Comparison of ENCODE assay signal across 10 cellular contexts in the genomic region with DNA sequence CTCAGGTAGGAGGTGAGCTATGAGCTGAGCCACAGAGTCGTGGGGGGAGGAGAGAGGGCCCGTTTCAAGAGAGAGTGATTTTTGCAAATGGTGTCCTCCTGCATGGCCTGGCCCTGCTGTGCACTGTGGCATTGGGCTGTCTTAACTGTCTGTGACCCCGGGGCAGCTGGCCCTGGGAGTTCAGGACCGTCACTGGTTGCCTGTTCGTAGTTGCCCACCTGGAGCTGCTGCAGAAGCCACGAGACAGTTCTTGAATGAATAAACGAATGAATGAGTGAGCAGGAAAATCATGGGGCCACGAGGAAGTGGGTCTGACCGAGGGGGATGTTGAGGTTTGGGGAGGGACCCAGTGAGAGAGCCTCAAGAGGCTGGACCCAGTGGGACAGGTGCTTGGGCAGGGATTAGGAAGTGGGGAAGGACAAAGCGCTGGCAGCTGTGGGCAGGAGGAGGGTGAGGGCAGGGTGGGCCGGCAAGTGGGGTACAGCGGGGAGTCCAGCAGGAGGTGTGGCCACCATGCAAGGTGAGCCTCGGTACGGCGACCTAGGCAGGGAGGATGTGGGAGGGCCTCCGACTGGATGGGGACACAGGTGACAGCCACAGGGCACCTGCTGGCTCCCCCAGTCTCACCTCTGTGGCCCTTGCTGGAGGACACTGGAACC. TPM values are rescaled to one million over a fixed set of nuclear protein-coding genes. Genes with fewer than 3 reads are reported as not detected.
DNase-seq lines count a peak whose midpoint lies in the region; ATAC-seq and TF ChIP-seq lines count a peak whose summit lies in the region.
"Had no signal": no experiment of that assay in that cellular context is flagged by ENCODE, and none has a peak within 500 bp of the region (broad histone marks: within the 10 kb centered on the region; RNA-seq: fewer than 3 reads in every experiment).

No MANE protein-coding gene starts in this region.

- peak overlapping the region; percentile 55 for H3K27ac ChIP-seq in A673 (ENCODE audit: low read depth, low read length, poor library complexity, severe bottlenecking)
- H3K27ac ChIP-seq in mesenchymal stem cell (ENCODE audit: low read length, poor library complexity, severe bottlenecking): no peak overlapping the region
- H3K27ac ChIP-seq: thoracic aorta had no signal

- H2AK5ac ChIP-seq in mesenchymal stem cell (ENCODE audit: low read length, severe bottlenecking): no peak overlapping the region

- no TSS peak for BruUV-seq in A673 (replicated peaks; lab: Mats Ljungman, UMichigan)

- H2AFZ ChIP-seq in mesenchymal stem cell (ENCODE audit: low read depth, low read length): no peak overlapping the region

- H3K27me3 ChIP-seq in A673 (replicated peaks; ENCODE audit: insufficient read depth, low read depth, low read length, poor library complexity): no peaks in the 10 kb centered on the region
- no peaks in the 10 kb centered on the region for H3K27me3 ChIP-seq in mesenchymal stem cell (ENCODE audit: control insufficient read depth in 1 of 2, insufficient read depth in 1 of 2, low read length in 2 of 2)

- no peak overlapping the region for H3K18ac ChIP-seq in mesenchymal stem cell (ENCODE audit: low read depth in 1 of 2, low read length in 2 of 2)

- H3K4me3 ChIP-seq in A673 (ENCODE audit: low read depth, low read length, poor library complexity, severe bottlenecking): no peak overlapping the region
- H3K4me3 ChIP-seq in mesenchymal stem cell (ENCODE audit: insufficient read depth in 1 of 2, low read depth in 1 of 2, low read length in 2 of 2): no peak overlapping the region
- H3K4me3 ChIP-seq: thoracic aorta had no signal

- H3K79me1 ChIP-seq in mesenchymal stem cell (replicated peaks; ENCODE audit: low read length, poor library complexity, severe bottlenecking): peaks cover 56% of the 10 kb centered on the region

- ATAC-seq in GM18907 (IDR thresholded peaks at IDR 0.05; ENCODE audit: unreplicated experiment) (peak; percentile 28), WTC11 (no peak; the same call in 1 of the 2 replicates), HG03196 (IDR thresholded peaks at IDR 0.05; ENCODE audit: unreplicated experiment) (no peak)

- H3K4me3 Mint-ChIP-seq in WTC11: no peak overlapping the region

- no peak overlapping the region for H3K9ac ChIP-seq in mesenchymal stem cell (ENCODE audit: low read length)

- POLR2A ChIA-PET in A673 (lab: Charles Lee; ENCODE audit: low non-redundant PET): no interaction called here
- POLR2A ChIA-PET in WTC11 (lab: Charles Lee): no interaction called here

- no peaks in the 10 kb centered on the region for H3K9me3 Mint-ChIP-seq in WTC11

- no peak overlapping the region for H2BK120ac ChIP-seq in mesenchymal stem cell (ENCODE audit: low read depth, low read length)

- intact Hi-C loops in A673 (cut with micrococcal nuclease; ENCODE audit: unreplicated experiment): no loop called here

- no peak for TF ChIP-seq CTCF in A673 (conservative IDR thresholded peaks at IDR 0.05; ENCODE audit: low read depth, low read length)
- TF ChIP-seq CTCF in WTC11 (IDR thresholded peaks at IDR 0.05): no peak

- peak overlapping the region in 1 of 2 experiments; percentile 27 for H3K14ac ChIP-seq in mesenchymal stem cell (ENCODE audit: low read length in 2 of 2)

- no peak overlapping the region for H4K91ac ChIP-seq in mesenchymal stem cell (ENCODE audit: low read length)

- H2BK15ac ChIP-seq in mesenchymal stem cell (ENCODE audit: low read depth, poor library complexity, severe bottlenecking): no peak overlapping the region

- DNase-seq in A673 (ENCODE audit: low spot score): no peak
- peak; percentile 16 for DNase-seq in WTC11 (ENCODE audit: low spot score)
- DNase-seq in islet precursor cell: peak; percentile 32
- DNase-seq in mesenchymal stem cell: no peak
- DNase-seq in germinal center (ENCODE audit: low spot score): no peak
- DNase-seq in NCI-H2081 treated with DMSO at 0.1 percent for 48 hours (lab: John Stamatoyannopoulos, UW): no peak
- DNase-seq: NCI-H2171 treated with DMSO at 0.1 percent for 48 hours had no signal

- H3K23ac ChIP-seq in mesenchymal stem cell (ENCODE audit: low read length in 2 of 2): no peak overlapping the region

- no peaks in the 10 kb centered on the region for H3K36me3 ChIP-seq in A673 (ENCODE audit: insufficient read depth, low read length, poor library complexity, severe bottlenecking)
- peaks cover 0 to 7% of the 10 kb centered on the region in 2 experiments for H3K36me3 ChIP-seq in mesenchymal stem cell (ENCODE audit: control insufficient read depth in 1 of 2, insufficient read depth in 2 of 2, low read depth in 1 of 2, low read length in 2 of 2)
- H3K36me3 ChIP-seq: thoracic aorta had no signal

- H3K27ac Mint-ChIP-seq in WTC11: no peak overlapping the region; the same call in 1 of the 2 replicates

- no peak overlapping the region for H4K8ac ChIP-seq in mesenchymal stem cell (ENCODE audit: low read length)

- peaks cover 40% of the 10 kb centered on the region for H3K4me1 ChIP-seq in A673 (ENCODE audit: insufficient read depth, low read length, poor library complexity, severe bottlenecking)
- peaks cover 36% of the 10 kb centered on the region for H3K4me1 ChIP-seq in mesenchymal stem cell (ENCODE audit: control insufficient read depth, insufficient read depth, low read depth, low read length)

- WGBS in mesenchymal stem cell: 86% methylated on average over 16 of the region's 16 CpGs

- H3K4ac ChIP-seq in mesenchymal stem cell (ENCODE audit: low read depth in 1 of 2, low read length in 2 of 2): no peak overlapping the region

- no peak overlapping the region for H3K4me2 ChIP-seq in mesenchymal stem cell (ENCODE audit: low read length, poor library complexity, severe bottlenecking)

- no peaks in the 10 kb centered on the region for H3K27me3 Mint-ChIP-seq in WTC11 (ENCODE audit: low read depth)

- peaks cover 43% of the 10 kb centered on the region for H3K4me1 Mint-ChIP-seq in WTC11

- CTCF ChIA-PET in A673 (lab: Charles Lee) (no interaction called here), WTC11 (lab: Charles Lee) (interaction anchor here (1.1 to 8.1 kb wide), 2 partner anchors 15 to 64 kb away, joined by 4 to 85 read pairs; no protein-coding TSS in a partner anchor)

- no peak overlapping the region for H2BK5ac ChIP-seq in mesenchymal stem cell (ENCODE audit: low read depth, low read length, poor library complexity, severe bottlenecking)

- H3K36me3 Mint-ChIP-seq in WTC11: no peaks in the 10 kb centered on the region

- no peaks in the 10 kb centered on the region for H3K9me3 ChIP-seq in A673 (ENCODE audit: low read depth, low read length, poor library complexity, severe bottlenecking)
- H3K9me3 ChIP-seq in mesenchymal stem cell (ENCODE audit: control insufficient read depth, low read length): peaks cover 2% of the 10 kb centered on the region
- H3K9me3 ChIP-seq: thoracic aorta had no signal

- H2BK12ac ChIP-seq in mesenchymal stem cell (ENCODE audit: low read length in 2 of 2): no peak overlapping the region

TF ChIP-seq in WTC11, 78 proteins besides CTCF, POLR2A, EP300 and RAD21 (continues in another document):
- no peak for TF ChIP-seq NR3C1 (CRISPR knock-in tag; conservative IDR thresholded peaks at IDR 0.05; ENCODE audit: low read depth)
- no peak for TF ChIP-seq NR2C2 (CRISPR knock-in tag; IDR thresholded peaks at IDR 0.05)
- no peak for TF ChIP-seq ELF4 (CRISPR knock-in tag; IDR thresholded peaks at IDR 0.05; ENCODE audit: low read depth)
- TF ChIP-seq JAZF1 (CRISPR knock-in tag; IDR thresholded peaks at IDR 0.05): no peak
- TF ChIP-seq ETV6 (CRISPR knock-in tag; IDR thresholded peaks at IDR 0.05): no peak
- TF ChIP-seq, protein P1, sequence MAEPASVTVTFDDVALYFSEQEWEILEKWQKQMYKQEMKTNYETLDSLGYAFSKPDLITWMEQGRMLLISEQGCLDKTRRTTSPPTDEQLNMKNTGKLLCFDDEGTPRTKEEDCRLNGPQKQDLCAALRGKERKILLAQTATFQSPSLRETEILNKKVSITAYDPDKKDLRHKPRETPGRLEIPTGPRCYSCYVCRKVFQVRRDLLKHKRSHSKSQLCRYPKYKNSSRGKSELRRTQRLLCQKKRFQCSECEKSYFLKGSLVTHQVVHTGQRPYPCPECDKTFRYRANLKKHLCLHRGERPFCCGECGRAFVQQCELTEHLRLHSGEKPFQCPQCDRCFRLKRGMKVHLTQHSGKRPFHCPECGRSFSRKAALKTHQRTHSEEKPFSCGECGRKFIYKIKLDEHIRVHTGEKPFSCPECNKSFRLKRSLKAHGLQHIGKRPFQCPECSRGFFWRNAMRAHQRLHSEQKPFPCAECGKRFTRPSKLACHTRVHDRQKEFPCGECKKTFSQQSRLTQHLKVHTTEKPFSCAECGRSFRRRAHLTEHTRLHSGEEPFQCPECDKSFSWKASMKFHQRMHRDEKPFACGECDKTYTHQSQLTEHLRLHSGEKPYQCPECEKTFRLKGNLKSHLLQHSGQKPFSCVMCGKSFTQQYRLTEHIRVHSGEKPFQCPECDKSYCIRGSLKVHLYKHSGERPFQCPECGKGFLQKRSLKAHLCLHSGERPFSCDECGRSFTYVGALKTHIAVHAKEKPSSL (CRISPR knock-in tag; conservative IDR thresholded peaks at IDR 0.05): no peak
- TF ChIP-seq SOX15 (CRISPR knock-in tag; IDR thresholded peaks at IDR 0.05): no peak

RNA-seq across cellular contexts. Expression of a gene that starts 10.1 kb away (rescaled TPM):
- total RNA-seq in A673 (2021): 53.9 and 56.7 TPM in 2 replicates
- 21.0 to 24.7 TPM (median 24.2 TPM) in 3 replicates for total RNA-seq in WTC11 (2021)
- 11.5 TPM for polyA plus RNA-seq in mesenchymal stem cell (2013, experiment 1 of 2)
- polyA plus RNA-seq in mesenchymal stem cell (2013, experiment 2 of 2): 11.0 TPM

RNA-seq across cellular contexts. Expression of a gene that starts 54.0 kb away (rescaled TPM):
- total RNA-seq in A673 (2021) (2.3 and 2.6 TPM in 2 replicates), WTC11 (2021) (0.98 to 1.1 TPM (median 0.99 TPM) in 3 replicates)
- 0.07 TPM for polyA plus RNA-seq in mesenchymal stem cell (2013, experiment 1 of 2)
- 0.11 TPM for polyA plus RNA-seq in mesenchymal stem cell (2013, experiment 2 of 2)

Comparison
In these comparisons a context has a peak if more than half of its experiments do, and no peak if none do; other contexts are left out.
1. DNase-seq: peak in WTC11 (single experiment) and islet precursor cell (single experiment); none in A673 (single experiment), mesenchymal stem cell (single experiment), germinal center (single experiment) and NCI-H2081 treated with DMSO at 0.1 percent for 48 hours (single experiment).